ENCODE assay signal across 23 cellular contexts in the genomic region with DNA sequence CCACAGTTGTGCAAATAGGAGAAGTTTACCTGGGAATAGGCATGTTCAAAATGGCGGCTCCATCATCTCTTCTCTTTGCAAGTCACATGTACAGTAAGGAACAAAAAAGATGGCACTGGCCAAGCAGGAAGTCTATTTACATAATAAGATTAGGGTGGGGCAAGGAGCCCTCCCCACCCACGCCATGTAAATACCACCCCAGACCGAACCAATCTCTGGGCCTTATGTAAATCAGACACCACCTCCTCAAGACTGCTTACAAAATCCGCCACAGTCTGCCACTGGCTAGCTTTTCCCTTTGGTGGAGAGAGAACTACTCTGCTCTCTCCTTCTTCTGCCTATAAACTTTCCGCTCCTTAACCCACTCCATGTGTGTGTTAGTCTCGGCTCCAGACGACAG.
"Had no signal": no experiment of that assay in that cellular context is flagged by ENCODE, and none has a peak within 500 bp of the region (broad histone marks: within the 10 kb centered on the region; RNA-seq: fewer than 3 reads in every experiment).

No MANE protein-coding gene starts in this region.

- H3K9me3 ChIP-seq: lower lobe of right lung, mucosa of descending colon, right lobe of liver, suprapubic skin, transverse colon, vagina had no signal

- H3K27me3 ChIP-seq: esophagus squamous epithelium, right lobe of liver, suprapubic skin, transverse colon, vagina had no signal

- H3K79me2 ChIP-seq: parathyroid adenoma had no signal

- H3K4me1 ChIP-seq: esophagus squamous epithelium, lower lobe of right lung, parathyroid adenoma, right lobe of liver, suprapubic skin, transverse colon, vagina had no signal

- H3K36me3 ChIP-seq: esophagus squamous epithelium, lower lobe of right lung, right lobe of liver, suprapubic skin, transverse colon, vagina had no signal

- H2AFZ ChIP-seq: parathyroid adenoma had no signal

- FAIRE-seq: endometrium, keratinocyte, small intestine had no signal

- DNase-seq: cortex of kidney; effector memory CD8-positive, alpha-beta T cell; erythroblast; esophagus squamous epithelium; foreskin melanocyte; left ventricle myocardium superior; lower lobe of right lung; mucosa of descending colon; naive B cell; right lobe of liver; small intestine; stimulated activated CD4-positive, alpha-beta T cell treated with anti-CD3 and anti-CD28 coated beads, Interleukin-15, amount 100 ng/mL, for 24 hours; stimulated activated CD4-positive, alpha-beta T cell treated with anti-CD3 and anti-CD28 coated beads, Interleukin-4, amount 100 ng/mL, for 1 hour; stimulated activated CD8-positive, alpha-beta memory T cell treated with anti-CD3 and anti-CD28 coated beads, Interleukin-4, amount 100 ng/mL, for 48 hours; stimulated activated naive CD4-positive, alpha-beta T cell; stimulated activated naive CD8-positive, alpha-beta T cell treated with anti-CD3 and anti-CD28 coated beads, Interleukin-15, amount 100 ng/mL, for 72 hours; transverse colon had no signal

- ATAC-seq: effector memory CD8-positive, alpha-beta T cell; left ventricle myocardium superior; lower lobe of right lung; mucosa of descending colon; natural killer cell treated with Interleukin-12 subunit alpha and Interleukin-12 subunit beta and Interleukin-15 and Interleukin-18, amount 100 ng/mL, for 72 hours; right lobe of liver; stimulated activated naive CD8-positive, alpha-beta T cell treated with anti-CD3 and anti-CD28 coated beads, Interleukin-15, amount 100 ng/mL, for 72 hours had no signal

- H3K4me3 ChIP-seq: esophagus squamous epithelium, lower lobe of right lung, mucosa of descending colon, right lobe of liver, suprapubic skin, transverse colon, vagina had no signal

- H3K27ac ChIP-seq: esophagus squamous epithelium, lower lobe of right lung, parathyroid adenoma, right lobe of liver, suprapubic skin, transverse colon, vagina had no signal

- H3K9ac ChIP-seq: parathyroid adenoma had no signal
